21 cellular contexts compared by ENCODE assay signal in genomic region chr13:20407759-20408158, GRCh38.
DNase-seq lines count a peak whose midpoint lies in the region; TF ChIP-seq lines count a peak whose summit lies in the region.
"Had no signal": no experiment of that assay in that cellular context is flagged by ENCODE, and none has a peak within 500 bp of the region (broad histone marks: within the 10 kb centered on the region; RNA-seq: fewer than 3 reads in every experiment).

No MANE protein-coding gene starts in this region.

- no peaks in the 10 kb centered on the region for H3K27me3 ChIP-seq in endodermal cell (ENCODE audit: control insufficient read depth, insufficient read depth, low read length, poor library complexity, severe bottlenecking)
- no peaks in the 10 kb centered on the region for H3K27me3 ChIP-seq in stomach
- no peaks in the 10 kb centered on the region for H3K27me3 ChIP-seq in transverse colon
- H3K27me3 ChIP-seq: Peyer's patch, SJSA1 had no signal

- 88 to 89% methylated on average over 4 to 5 of the region's 5 CpGs for WGBS in endodermal cell (ENCODE audit: insufficient coverage in 1 of 2, insufficient read length in 1 of 2), 2 experiments
- 84 to 98% (median 93%) methylated on average over 5 of the region's 5 CpGs for WGBS in stomach, 5 donors
- 92% methylated on average over 5 of the region's 5 CpGs; no CpG with 5 or more reads in 1 of the 2 donors for WGBS in transverse colon (ENCODE audit: low coverage in 1 of 2), 2 donors

- H3K36me3 Mint-ChIP-seq in endodermal cell (ENCODE audit: low read depth) (no peaks in the 10 kb centered on the region), mesothelial cell of epicardium (peaks cover 3% of the 10 kb centered on the region)

- H3K4me1 Mint-ChIP-seq in endodermal cell (no peaks in the 10 kb centered on the region), mesothelial cell of epicardium (peaks cover 73% of the 10 kb centered on the region)

- DNase-seq in activated CD8-positive, alpha-beta memory T cell treated with anti-CD3 and anti-CD28 coated beads for 24 hours: peak; percentile 30
- no peak for DNase-seq in activated CD8-positive, alpha-beta memory T cell treated with anti-CD3 and anti-CD28 coated beads, Interleukin-2, amount 50 U/mL, for 4 hours
- DNase-seq in endodermal cell (peak; percentile 41), mesothelial cell of epicardium (ENCODE audit: low spot score in 2 of 2, unreplicated experiment in 2 of 2) (peak in 1 of 2 experiments; percentile 35), stomach (peak; percentile 17), transverse colon (no peak), iPS-NIHi7 (ENCODE audit: extremely low spot score) (no peak)
- DNase-seq in activated CD4-positive, alpha-beta T cell treated with anti-CD3 and anti-CD28 coated beads, Interleukin-2, amount 50 U/mL, for 4 hours: no peak
- DNase-seq: DMS53, GF-D8, GOT3, Karpas-422, NCI-H1436 treated with DMSO at 0.1 percent for 48 hours, NCI-H1930, NCI-H226, NCI-H524, NCI-H774, Peyer's patch had no signal

- intact Hi-C loops in stomach (cut with DNase I; ENCODE audit: low total_unique reads) (no loop called here), transverse colon (cut with DNase I; ENCODE audit: low total_unique reads) (no loop called here)

- TF ChIP-seq CTCF in endodermal cell (conservative IDR thresholded peaks at IDR 0.05): no peak
- TF ChIP-seq CTCF in mesothelial cell of epicardium (IDR thresholded peaks at IDR 0.05; ENCODE audit: unreplicated experiment): no peak
- TF ChIP-seq CTCF in stomach (IDR thresholded peaks at IDR 0.05): no peak
- no peak for TF ChIP-seq CTCF in transverse colon (IDR thresholded peaks at IDR 0.05)

- no peak overlapping the region for H3K9ac ChIP-seq in endodermal cell (ENCODE audit: extremely low read depth, low read length, poor library complexity, severe bottlenecking)

- no peak for TF ChIP-seq POLR2A in stomach (IDR thresholded peaks at IDR 0.05)
- TF ChIP-seq POLR2A in transverse colon (IDR thresholded peaks at IDR 0.05): no peak

- H3K9me3 ChIP-seq in endodermal cell (ENCODE audit: control insufficient read depth, low read length) (no peaks in the 10 kb centered on the region), stomach (no peaks in the 10 kb centered on the region), transverse colon (no peaks in the 10 kb centered on the region)
- H3K9me3 ChIP-seq: Peyer's patch, SJSA1 had no signal

- H3K27ac Mint-ChIP-seq in endodermal cell (no peak overlapping the region), mesothelial cell of epicardium (peak overlapping the region; percentile 58)
- H3K27ac Mint-ChIP-seq: B cell, CD14-positive monocyte had no signal

- H3K9me3 Mint-ChIP-seq in endodermal cell (no peaks in the 10 kb centered on the region), mesothelial cell of epicardium (peaks cover 2% of the 10 kb centered on the region)

- no peaks in the 10 kb centered on the region for H3K36me3 ChIP-seq in endodermal cell (ENCODE audit: control insufficient read depth, insufficient read depth, low read length)
- peaks cover 0 to 31% (median 30%) of the 10 kb centered on the region in 4 donors for H3K36me3 ChIP-seq in stomach
- no peaks in the 10 kb centered on the region for H3K36me3 ChIP-seq in transverse colon
- H3K36me3 ChIP-seq: SJSA1 had no signal

- H3K4me1 ChIP-seq in endodermal cell (ENCODE audit: control insufficient read depth, insufficient read depth, low read length) (no peaks in the 10 kb centered on the region), stomach (no peaks in the 10 kb centered on the region), transverse colon (no peaks in the 10 kb centered on the region)
- H3K4me1 ChIP-seq: Peyer's patch had no signal

- H3K27ac ChIP-seq in endodermal cell (ENCODE audit: low read depth, low read length) (no peak overlapping the region), stomach (no peak overlapping the region), transverse colon (no peak overlapping the region)
- H3K27ac ChIP-seq: Peyer's patch, SJSA1 had no signal

- peaks cover 3% of the 10 kb centered on the region for H3K27me3 Mint-ChIP-seq in endodermal cell (ENCODE audit: insufficient read depth)
- no peaks in the 10 kb centered on the region for H3K27me3 Mint-ChIP-seq in mesothelial cell of epicardium (ENCODE audit: low read depth)
- H3K27me3 Mint-ChIP-seq: B cell had no signal

- in situ Hi-C loops in transverse colon (cut with MboI; ENCODE audit: low pct_ligation_motif_present in 1 of 4, low pct_unique_long_range_greater_than_20kb in 1 of 4, low sequenced_read_pairs in 3 of 4): no loop called here

- no peak overlapping the region for H3K4me3 Mint-ChIP-seq in endodermal cell
- no peak overlapping the region for H3K4me3 Mint-ChIP-seq in mesothelial cell of epicardium
- H3K4me3 Mint-ChIP-seq: B cell, CD14-positive monocyte had no signal

- no peak overlapping the region for H3K4me3 ChIP-seq in endodermal cell (ENCODE audit: low read length)
- no peak overlapping the region for H3K4me3 ChIP-seq in stomach
- H3K4me3 ChIP-seq in transverse colon: no peak overlapping the region
- H3K4me3 ChIP-seq: Peyer's patch, SJSA1 had no signal

- no peak for TF ChIP-seq EP300 in stomach (IDR thresholded peaks at IDR 0.05)
- no peak for TF ChIP-seq EP300 in transverse colon (IDR thresholded peaks at IDR 0.05; ENCODE audit: low read depth)

Comparison
In these comparisons a context has a peak if more than half of its experiments do, and no peak if none do; other contexts are left out.
1. DNase-seq: peak in activated CD8-positive, alpha-beta memory T cell treated with anti-CD3 and anti-CD28 coated beads for 24 hours (single experiment), endodermal cell (single experiment) and stomach (single experiment); none in activated CD8-positive, alpha-beta memory T cell treated with anti-CD3 and anti-CD28 coated beads, Interleukin-2, amount 50 U/mL, for 4 hours (single experiment), transverse colon (single experiment), activated CD4-positive, alpha-beta T cell treated with anti-CD3 and anti-CD28 coated beads, Interleukin-2, amount 50 U/mL, for 4 hours (0 of 2) and iPS-NIHi7 (single experiment).